ENCODE assay signal across 8 cellular contexts in the genomic region with DNA sequence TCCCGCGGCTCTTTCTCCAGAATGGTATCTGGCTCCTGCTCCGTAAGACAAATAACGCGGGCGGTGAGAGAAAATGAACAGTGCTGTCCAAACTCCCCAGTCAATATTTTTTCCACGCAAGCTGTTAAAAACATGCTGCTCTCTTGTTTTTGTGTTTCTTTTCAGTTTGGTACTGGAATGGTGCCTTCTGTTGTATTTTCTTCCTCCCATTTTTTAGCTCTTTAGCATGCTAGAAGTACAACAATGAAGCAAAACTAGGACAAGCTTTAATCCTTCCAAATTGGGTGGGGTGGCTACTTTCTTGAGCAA. TPM values are rescaled to one million over a fixed set of nuclear protein-coding genes. Genes with fewer than 3 reads are reported as not detected.
DNase-seq lines count a peak whose midpoint lies in the region; FAIRE-seq and TF ChIP-seq lines count a peak whose summit lies in the region.

No MANE protein-coding gene starts in this region.

- no peaks in the 10 kb centered on the region for H3K9me2 ChIP-seq in OCI-LY1 (ENCODE audit: low read depth, low read length)

- no peak overlapping the region for H2BK12ac ChIP-seq in neuronal stem cell (ENCODE audit: low read length)

- no peak overlapping the region for H2BK120ac ChIP-seq in neuronal stem cell (ENCODE audit: low read depth, low read length)

- no peaks in the 10 kb centered on the region for H3K79me1 ChIP-seq in neuronal stem cell (ENCODE audit: low read depth, low read length)

- peak overlapping the region; percentile 74 for H3K4me3 ChIP-seq in OCI-LY1 (ENCODE audit: low read depth, low read length, poor library complexity, severe bottlenecking)
- H3K4me3 ChIP-seq in endothelial cell of umbilical vein (replicated peaks in 1 of 3; ENCODE audit: insufficient read depth in 1 of 3, low read depth in 1 of 3, low read length in 3 of 3), result peak overlapping the region; percentile 64 to 73 (median 68)
- peak overlapping the region; percentile 78 for H3K4me3 ChIP-seq in neuronal stem cell (ENCODE audit: low read length in 2 of 2)

- intact Hi-C loops in endothelial cell of umbilical vein (cut with micrococcal nuclease), result loop anchor here (1.0 to 2.0 kb wide), 5 partner anchors 28 to 164 kb away; a partner anchor contains a TSS

- DNase-seq in NCI-H748 (lab: John Stamatoyannopoulos, UW; ENCODE audit: unreplicated experiment) (peak; percentile 25), NCI-H748 treated with DMSO at 0.1 percent for 48 hours (lab: John Stamatoyannopoulos, UW) (no peak), endothelial cell of umbilical vein (ENCODE audit: low read depth, low spot score) (no peak), neuronal stem cell (ENCODE audit: low spot score) (no peak), NCI-H69 (lab: John Stamatoyannopoulos, UW) (no peak), iPS-NIHi11 (ENCODE audit: low spot score) (no peak)
- no peak for DNase-seq in effector CD8-positive, alpha-beta T cell (lab: John Stamatoyannopoulos, UW)

- H4K91ac ChIP-seq in neuronal stem cell (ENCODE audit: low read depth, low read length, poor library complexity), result no peak overlapping the region

- no peak overlapping the region for H3K14ac ChIP-seq in neuronal stem cell (ENCODE audit: low read length)

- peaks cover 29% of the 10 kb centered on the region for H3K36me3 ChIP-seq in OCI-LY1 (ENCODE audit: insufficient read depth, low read length)
- peaks cover 0 to 5% of the 10 kb centered on the region in 2 experiments for H3K36me3 ChIP-seq in endothelial cell of umbilical vein (ENCODE audit: control insufficient read depth in 2 of 2, extremely low read depth in 1 of 2, insufficient read depth in 2 of 2, low read length in 2 of 2)
- peaks cover 4 to 27% of the 10 kb centered on the region in 2 donors for H3K36me3 ChIP-seq in neuronal stem cell (replicated peaks in 1 of 2; ENCODE audit: control insufficient read depth in 2 of 2, insufficient read depth in 2 of 2, low read length in 2 of 2)

- POLR2A ChIA-PET in endothelial cell of umbilical vein (lab: Charles Lee), result interaction anchor here (1.3 to 1.5 kb wide), 2 partner anchors 32 to 33 kb away, joined by 5 read pairs; no protein-coding TSS in a partner anchor

- H4K20me1 ChIP-seq in OCI-LY1 (ENCODE audit: insufficient read depth, low read length) (no peaks in the 10 kb centered on the region), endothelial cell of umbilical vein (replicated peaks; ENCODE audit: control insufficient read depth, extremely low read depth, insufficient read depth, low read length) (no peaks in the 10 kb centered on the region)

- H2BK15ac ChIP-seq in neuronal stem cell (ENCODE audit: low read length), result no peak overlapping the region

- H2BK5ac ChIP-seq in neuronal stem cell (ENCODE audit: low read length), result peak overlapping the region; percentile 54

- H2AFZ ChIP-seq in OCI-LY1 (ENCODE audit: low read length), result peak overlapping the region; percentile 83
- peak overlapping the region; percentile 92 for H2AFZ ChIP-seq in endothelial cell of umbilical vein (ENCODE audit: low read depth, low read length)
- H2AFZ ChIP-seq in neuronal stem cell (ENCODE audit: low read length), result peak overlapping the region; percentile 86

- H3F3A ChIP-seq in OCI-LY1 (ENCODE audit: insufficient read depth, low read length), result no peaks in the 10 kb centered on the region

- dilution Hi-C loops in endothelial cell of umbilical vein (cut with MboI; ENCODE audit: extremely low pct_ligation_motif_present, low sequenced_read_pairs), result no loop called here

- H3K27me3 ChIP-seq in OCI-LY1 (ENCODE audit: insufficient read depth, low read length) (no peaks in the 10 kb centered on the region), endothelial cell of umbilical vein (ENCODE audit: control insufficient read depth in 2 of 2, insufficient read depth in 2 of 2, low read length in 2 of 2) (no peaks in the 10 kb centered on the region), neuronal stem cell (ENCODE audit: control insufficient read depth in 3 of 3, insufficient read depth in 3 of 3, low read depth in 1 of 3, low read length in 3 of 3) (peaks cover 0 to 3% (median 0%) of the 10 kb centered on the region in 3 experiments)

- H3K4me1 ChIP-seq in OCI-LY1 (ENCODE audit: insufficient read depth, low read length, severe bottlenecking) (peaks cover 26% of the 10 kb centered on the region), endothelial cell of umbilical vein (ENCODE audit: control insufficient read depth, extremely low read depth, insufficient read depth, low read length) (peaks cover 15% of the 10 kb centered on the region), neuronal stem cell (ENCODE audit: control insufficient read depth in 2 of 2, insufficient read depth in 1 of 2, low read depth in 1 of 2, low read length in 2 of 2) (peaks cover 12 to 17% of the 10 kb centered on the region in 2 donors)

- no CpG with 5 or more reads among the region's 7 CpGs for WGBS in neuronal stem cell (ENCODE audit: extremely low coverage in 2 of 2, insufficient read length in 2 of 2, insufficient replicate concordance in 1 of 2), 2 donors

- FAIRE-seq in endothelial cell of umbilical vein (lab: Jason Lieb, UNC), result no peak

- H3K4me2 ChIP-seq in OCI-LY1 (ENCODE audit: low read length), result peak overlapping the region; percentile 87
- peak overlapping the region; percentile 83 for H3K4me2 ChIP-seq in endothelial cell of umbilical vein (ENCODE audit: insufficient read depth, low read length)
- peak overlapping the region; percentile 76 for H3K4me2 ChIP-seq in neuronal stem cell (ENCODE audit: insufficient read depth, low read length, poor library complexity, severe bottlenecking)

- no peaks in the 10 kb centered on the region for H3K9me1 ChIP-seq in endothelial cell of umbilical vein (replicated peaks; ENCODE audit: control insufficient read depth, extremely low read depth, insufficient read depth, low read length)

- no peaks in the 10 kb centered on the region for H3K9me3 ChIP-seq in OCI-LY1 (ENCODE audit: low read length)
- H3K9me3 ChIP-seq in endothelial cell of umbilical vein (replicated peaks; ENCODE audit: control insufficient read depth, insufficient read depth, low read length), result no peaks in the 10 kb centered on the region
- H3K9me3 ChIP-seq in neuronal stem cell (replicated peaks in 1 of 2; ENCODE audit: control insufficient read depth in 2 of 2, insufficient read depth in 1 of 2, low read depth in 1 of 2, low read length in 2 of 2), result no peaks in the 10 kb centered on the region

- no peak overlapping the region for H3K23ac ChIP-seq in neuronal stem cell (ENCODE audit: low read depth, low read length, poor library complexity)

- H3K18ac ChIP-seq in neuronal stem cell (ENCODE audit: low read length), result peak overlapping the region; percentile 38

- TF ChIP-seq CTCF in OCI-LY1 (IDR thresholded peaks at IDR 0.05; ENCODE audit: low read length) (no peak), endothelial cell of umbilical vein (IDR thresholded peaks at IDR 0.05; ENCODE audit: extremely low read depth in 1 of 2, insufficient read depth in 1 of 2, low read depth in 1 of 2, low read length in 2 of 2) (no peak)

- H3K27ac ChIP-seq in OCI-LY1 (ENCODE audit: low read depth, low read length, poor library complexity, severe bottlenecking) (peak overlapping the region; percentile 14), endothelial cell of umbilical vein (ENCODE audit: insufficient read depth, low read depth, low read length) (peak overlapping the region; percentile 35), neuronal stem cell (replicated peaks; ENCODE audit: low read length) (peak overlapping the region; percentile 83)

- no peak overlapping the region for H4K8ac ChIP-seq in neuronal stem cell (ENCODE audit: low read depth, low read length)

- CTCF ChIA-PET in endothelial cell of umbilical vein (lab: Charles Lee), result interaction anchor here (0.8 to 6.9 kb wide), 12 partner anchors 10 to 180 kb away, joined by 3 to 82 read pairs (median 8); no protein-coding TSS in a partner anchor

- TF ChIP-seq POLR2A in endothelial cell of umbilical vein (IDR thresholded peaks at IDR 0.05; ENCODE audit: low read depth, low read length), result no peak

- H3K4ac ChIP-seq in neuronal stem cell (ENCODE audit: low read length), result no peak overlapping the region

- no peak overlapping the region for H2AK5ac ChIP-seq in neuronal stem cell (ENCODE audit: low read depth, low read length)

- BruUV-seq in endothelial cell of umbilical vein (replicated peaks; lab: Mats Ljungman, UMichigan), result no TSS peak

- peak overlapping the region; percentile 74 for H3K9ac ChIP-seq in OCI-LY1 (ENCODE audit: low read length)
- H3K9ac ChIP-seq in endothelial cell of umbilical vein (replicated peaks; ENCODE audit: extremely low read depth, insufficient read depth, low read length), result peak overlapping the region; percentile 82
- no peak overlapping the region for H3K9ac ChIP-seq in neuronal stem cell (ENCODE audit: low read depth, low read length, poor library complexity)

- H3K79me2 ChIP-seq in OCI-LY1 (ENCODE audit: insufficient read depth, low read length), result peaks cover 10% of the 10 kb centered on the region
- peaks cover 12% of the 10 kb centered on the region for H3K79me2 ChIP-seq in endothelial cell of umbilical vein (ENCODE audit: control insufficient read depth, insufficient read depth, low read length)

TF ChIP-seq in endothelial cell of umbilical vein, 7 proteins besides CTCF, POLR2A, EP300 and RAD21 (continues in another document):
- TF ChIP-seq EZH2 (IDR thresholded peaks at IDR 0.05; ENCODE audit: borderline replicate concordance, low read depth, low read length, severe bottlenecking) (no peak), POLR2AphosphoS5 (IDR thresholded peaks at IDR 0.05; ENCODE audit: insufficient read depth, low read depth, low read length) (no peak), GATA2 (IDR thresholded peaks at IDR 0.05; ENCODE audit: insufficient read depth, insufficient read length, low read depth, low read length) (no peak), FOS (IDR thresholded peaks at IDR 0.05; ENCODE audit: borderline replicate concordance, insufficient read depth, low read length) (no peak), MYC (IDR thresholded peaks at IDR 0.05; ENCODE audit: low read depth, low read length) (no peak)
- TF ChIP-seq, protein P1, sequence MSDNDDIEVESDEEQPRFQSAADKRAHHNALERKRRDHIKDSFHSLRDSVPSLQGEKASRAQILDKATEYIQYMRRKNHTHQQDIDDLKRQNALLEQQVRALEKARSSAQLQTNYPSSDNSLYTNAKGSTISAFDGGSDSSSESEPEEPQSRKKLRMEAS (IDR thresholded peaks at IDR 0.05; ENCODE audit: insufficient read depth, insufficient read length), result no peak

RNA-seq across cellular contexts. Expression of a gene that starts 0.6 kb away (rescaled TPM):
- total RNA-seq in endothelial cell of umbilical vein, result 42.7 and 50.8 TPM in 2 replicates
- 17.0 and 18.0 TPM in 2 replicates for polyA plus RNA-seq in endothelial cell of umbilical vein
- 20.0 and 22.9 TPM in 2 replicates for polyA plus RNA-seq in endothelial cell of umbilical vein (2011; cell fraction: cytosol; rRNA removed)
- 32.5 and 32.7 TPM in 2 replicates for polyA plus RNA-seq in endothelial cell of umbilical vein (2011; cell fraction: nucleus; rRNA removed)
- polyA plus RNA-seq in endothelial cell of umbilical vein (2012), result 31.6 and 33.7 TPM in 2 replicates
- 59.6 and 61.0 TPM in 2 replicates for polyA minus RNA-seq in endothelial cell of umbilical vein
- 16.8 TPM for polyA minus RNA-seq in endothelial cell of umbilical vein (2011; cell fraction: cytosol; rRNA and poly(A)+ RNA removed)
- polyA minus RNA-seq in endothelial cell of umbilical vein (2011; cell fraction: nucleus; rRNA and poly(A)+ RNA removed), result 28.8 and 45.3 TPM in 2 replicates
- 20.2 TPM for polyA plus RNA-seq in neuronal stem cell (2013, experiment 1 of 2)
- 20.3 TPM for polyA plus RNA-seq in neuronal stem cell (2013, experiment 2 of 2)

Comparison
In these comparisons a context has a peak if more than half of its experiments do, and no peak if none do; other contexts are left out.
1. H3K27ac ChIP-seq: peak in every context shown above with its lines; median percentile 83 in neuronal stem cell; 35 in endothelial cell of umbilical vein; 14 in OCI-LY1.